In genomic region chr15:25863067-25863967, GRCh38 we compare ENCODE assay signal across 8 cellular contexts. TPM values are rescaled to one million over a fixed set of nuclear protein-coding genes. Genes with fewer than 3 reads are reported as not detected.
DNase-seq lines count a peak whose midpoint lies in the region; ATAC-seq and TF ChIP-seq lines count a peak whose summit lies in the region.

A gene with protein sequence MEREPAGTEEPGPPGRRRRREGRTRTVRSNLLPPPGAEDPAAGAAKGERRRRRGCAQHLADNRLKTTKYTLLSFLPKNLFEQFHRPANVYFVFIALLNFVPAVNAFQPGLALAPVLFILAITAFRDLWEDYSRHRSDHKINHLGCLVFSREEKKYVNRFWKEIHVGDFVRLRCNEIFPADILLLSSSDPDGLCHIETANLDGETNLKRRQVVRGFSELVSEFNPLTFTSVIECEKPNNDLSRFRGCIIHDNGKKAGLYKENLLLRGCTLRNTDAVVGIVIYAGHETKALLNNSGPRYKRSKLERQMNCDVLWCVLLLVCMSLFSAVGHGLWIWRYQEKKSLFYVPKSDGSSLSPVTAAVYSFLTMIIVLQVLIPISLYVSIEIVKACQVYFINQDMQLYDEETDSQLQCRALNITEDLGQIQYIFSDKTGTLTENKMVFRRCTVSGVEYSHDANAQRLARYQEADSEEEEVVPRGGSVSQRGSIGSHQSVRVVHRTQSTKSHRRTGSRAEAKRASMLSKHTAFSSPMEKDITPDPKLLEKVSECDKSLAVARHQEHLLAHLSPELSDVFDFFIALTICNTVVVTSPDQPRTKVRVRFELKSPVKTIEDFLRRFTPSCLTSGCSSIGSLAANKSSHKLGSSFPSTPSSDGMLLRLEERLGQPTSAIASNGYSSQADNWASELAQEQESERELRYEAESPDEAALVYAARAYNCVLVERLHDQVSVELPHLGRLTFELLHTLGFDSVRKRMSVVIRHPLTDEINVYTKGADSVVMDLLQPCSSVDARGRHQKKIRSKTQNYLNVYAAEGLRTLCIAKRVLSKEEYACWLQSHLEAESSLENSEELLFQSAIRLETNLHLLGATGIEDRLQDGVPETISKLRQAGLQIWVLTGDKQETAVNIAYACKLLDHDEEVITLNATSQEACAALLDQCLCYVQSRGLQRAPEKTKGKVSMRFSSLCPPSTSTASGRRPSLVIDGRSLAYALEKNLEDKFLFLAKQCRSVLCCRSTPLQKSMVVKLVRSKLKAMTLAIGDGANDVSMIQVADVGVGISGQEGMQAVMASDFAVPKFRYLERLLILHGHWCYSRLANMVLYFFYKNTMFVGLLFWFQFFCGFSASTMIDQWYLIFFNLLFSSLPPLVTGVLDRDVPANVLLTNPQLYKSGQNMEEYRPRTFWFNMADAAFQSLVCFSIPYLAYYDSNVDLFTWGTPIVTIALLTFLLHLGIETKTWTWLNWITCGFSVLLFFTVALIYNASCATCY (N-terminal part only) (minus strand): TSS chr15:25863327. CDS start chr15:25863096, 231 bp downstream.

- peak within 1 kb of the TSS; percentile 93 for H3K27ac Mint-ChIP-seq in activated T-cell treated with anti-CD3 and anti-CD28 coated beads, Interleukin-2, amount 50 U/mL, for 72 hours
- peak within 1 kb of the TSS; percentile 87 for H3K27ac Mint-ChIP-seq in osteocyte (ENCODE audit: unreplicated experiment)

- H3K27me3 Mint-ChIP-seq in activated T-cell treated with anti-CD3 and anti-CD28 coated beads, Interleukin-2, amount 50 U/mL, for 72 hours (ENCODE audit: low read depth): peaks cover 8% of the 10 kb centered on the region
- no peaks in the 10 kb centered on the region for H3K27me3 Mint-ChIP-seq in osteocyte (ENCODE audit: unreplicated experiment)

- DNase-seq in LHCN-M2 (ENCODE audit: low read depth) (peak; percentile 54), foreskin melanocyte (peak; percentile 59), osteocyte (ENCODE audit: extremely low spot score, unreplicated experiment) (no peak), ecto neural progenitor cell (ENCODE audit: low spot score) (no peak), DMS153 treated with DMSO at 0.1 percent for 48 hours (lab: John Stamatoyannopoulos, UW; ENCODE audit: unreplicated experiment) (no peak), pons (ENCODE audit: low spot score) (no peak)
- peak; percentile 56 to 61 for DNase-seq in activated T-cell treated with anti-CD3 and anti-CD28 coated beads, Interleukin-2, amount 50 U/mL, for 72 hours

- H3K36me3 Mint-ChIP-seq in activated T-cell treated with anti-CD3 and anti-CD28 coated beads, Interleukin-2, amount 50 U/mL, for 72 hours (ENCODE audit: insufficient read depth in 2 of 2): peaks cover 7% of the 10 kb centered on the region in 2 donors
- H3K36me3 Mint-ChIP-seq in osteocyte (ENCODE audit: unreplicated experiment): peaks cover 3% of the 10 kb centered on the region

- peak; percentile 24 to 42 for ATAC-seq in activated T-cell treated with anti-CD3 and anti-CD28 coated beads, Interleukin-2, amount 50 U/mL, for 72 hours (replicated peaks in 1 of 2)
- no peak for ATAC-seq in GM19023 (IDR thresholded peaks at IDR 0.05; ENCODE audit: unreplicated experiment)

- TF ChIP-seq CTCF in osteocyte (IDR thresholded peaks at IDR 0.05): peak; percentile 8

- H3K9me3 Mint-ChIP-seq in activated T-cell treated with anti-CD3 and anti-CD28 coated beads, Interleukin-2, amount 50 U/mL, for 72 hours: no peaks in the 10 kb centered on the region
- H3K9me3 Mint-ChIP-seq in osteocyte (ENCODE audit: unreplicated experiment): no peaks in the 10 kb centered on the region

- peak within 1 kb of the TSS; percentile 95 to 97 for H3K4me3 Mint-ChIP-seq in activated T-cell treated with anti-CD3 and anti-CD28 coated beads, Interleukin-2, amount 50 U/mL, for 72 hours
- H3K4me3 Mint-ChIP-seq in osteocyte (ENCODE audit: unreplicated experiment): peak within 1 kb of the TSS; percentile 90

- H3K4me1 Mint-ChIP-seq in activated T-cell treated with anti-CD3 and anti-CD28 coated beads, Interleukin-2, amount 50 U/mL, for 72 hours (ENCODE audit: low read depth): peaks cover 46% of the 10 kb centered on the region
- peaks cover 52% of the 10 kb centered on the region for H3K4me1 Mint-ChIP-seq in osteocyte (ENCODE audit: unreplicated experiment)

RNA-seq across cellular contexts. Expression of the gene that starts here (rescaled TPM):
- 0.69 and 0.96 TPM in 2 replicates for total RNA-seq in LHCN-M2 (2014; rRNA removed)
- polyA plus RNA-seq in LHCN-M2 (2012): 22.3 TPM
- 10 to 100 TPM; 21.9 to 25.6 TPM for total RNA-seq in activated T-cell treated with anti-CD3 and anti-CD28 coated beads, Interleukin-2, amount 50 U/mL, for 72 hours
- total RNA-seq in osteocyte: 71.9 and 74.2 TPM in 2 replicates

Comparison
In these comparisons a context has a peak if more than half of its experiments do, and no peak if none do; other contexts are left out.
1. RNA of the gene that starts here (total RNA-seq): 71.9 to 74.2 TPM in osteocyte and 21.9 to 25.6 TPM in activated T-cell treated with anti-CD3 and anti-CD28 coated beads, Interleukin-2, amount 50 U/mL, for 72 hours; 0.69 to 0.96 TPM in LHCN-M2; every median in the first group is over 10 times any median in the second.
2. DNase-seq: peak in LHCN-M2 (single experiment), activated T-cell treated with anti-CD3 and anti-CD28 coated beads, Interleukin-2, amount 50 U/mL, for 72 hours (2 of 2) and foreskin melanocyte (single experiment); none in osteocyte (single experiment), ecto neural progenitor cell (single experiment), DMS153 treated with DMSO at 0.1 percent for 48 hours (single experiment) and pons (single experiment).